8 cellular contexts compared by ENCODE assay signal in the genomic region with DNA sequence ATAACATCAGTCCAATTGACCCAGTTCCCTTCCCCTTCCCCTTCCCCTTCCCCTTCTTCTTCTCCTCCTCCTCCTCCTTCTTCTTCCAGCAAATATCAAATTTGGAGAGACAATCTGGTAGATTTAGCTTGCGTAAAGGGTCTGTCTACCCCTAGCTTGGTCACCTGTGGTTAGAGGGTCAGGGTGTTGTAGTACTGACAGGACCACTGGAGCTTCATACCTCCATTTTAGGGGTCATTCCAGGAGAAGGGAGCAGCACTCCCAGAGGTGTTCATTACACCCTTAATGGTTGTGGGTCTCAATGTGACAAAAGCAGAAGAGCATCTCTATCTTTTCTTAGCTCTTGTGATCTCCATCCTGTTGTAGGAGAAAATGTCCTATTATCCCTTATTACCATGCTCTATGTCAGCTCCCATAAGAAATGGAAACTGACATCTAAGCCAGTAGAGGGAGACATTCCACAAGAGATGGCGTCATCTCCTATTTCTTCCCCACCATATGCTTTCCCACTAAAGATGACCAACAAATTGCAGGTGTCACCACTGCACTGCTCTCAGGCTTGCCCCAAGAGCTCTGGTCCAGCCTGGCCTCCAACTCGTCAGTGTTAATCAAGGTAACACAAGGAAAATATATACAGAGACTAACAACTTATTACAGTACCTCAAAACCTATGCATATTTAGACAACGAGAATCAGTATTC. TPM values are rescaled to one million over a fixed set of nuclear protein-coding genes. Genes with fewer than 3 reads are reported as not detected.
DNase-seq lines count a peak whose midpoint lies in the region; ATAC-seq and TF ChIP-seq lines count a peak whose summit lies in the region.

No MANE protein-coding gene starts in this region.

- H3K27ac ChIP-seq in C4-2B (no peak overlapping the region), mammary epithelial cell (ENCODE audit: insufficient read depth, low read depth, low read length) (no peak overlapping the region), testis (no peak overlapping the region)
- no peak overlapping the region for H3K27ac ChIP-seq in CD8-positive, alpha-beta T cell (ENCODE audit: low read depth, low read length)

- H3K4me3 ChIP-seq in mammary epithelial cell (replicated peaks in 1 of 3; ENCODE audit: insufficient read depth in 1 of 3, low read depth in 2 of 3, low read length in 3 of 3) (no peak overlapping the region), mucosa of descending colon (no peak overlapping the region), testis (no peak overlapping the region)
- no peak overlapping the region for H3K4me3 ChIP-seq in CD8-positive, alpha-beta T cell (ENCODE audit: low read depth, low read length)

- H3K36me3 ChIP-seq in mammary epithelial cell (ENCODE audit: insufficient read depth, low read length) (no peaks in the 10 kb centered on the region), mucosa of descending colon (ENCODE audit: low read depth) (no peaks in the 10 kb centered on the region), testis (ENCODE audit: low read depth, missing control alignments) (no peaks in the 10 kb centered on the region)
- H3K36me3 ChIP-seq in CD8-positive, alpha-beta T cell (ENCODE audit: insufficient read depth, low read length) = no peaks in the 10 kb centered on the region

- POLR2A ChIA-PET in CD8-positive, alpha-beta T cell (lab: Charles Lee) = interaction anchor here (0.7 kb wide), 1 partner anchor 10 kb away, joined by 3 read pairs; no protein-coding TSS in a partner anchor

- no peak overlapping the region for H3K4me3 Mint-ChIP-seq in CD8-positive, alpha-beta T cell

- H3K9ac ChIP-seq in mammary epithelial cell (ENCODE audit: insufficient read depth, low read length) = no peak overlapping the region

- TF ChIP-seq CTCF in C4-2B (conservative IDR thresholded peaks at IDR 0.05) (peak; percentile 66), mammary epithelial cell (conservative IDR thresholded peaks at IDR 0.05 in 1 of 2, IDR thresholded peaks at IDR 0.05 in 1 of 2; ENCODE audit: extremely low read depth in 1 of 2, insufficient read depth in 1 of 2, low read depth in 1 of 2, low read length in 2 of 2) (peak; percentile 68 to 72), mucosa of descending colon (IDR thresholded peaks at IDR 0.05) (no peak), testis (IDR thresholded peaks at IDR 0.05) (peak in 1 of 3 experiments; percentile 10)
- TF ChIP-seq CTCF in CD8-positive, alpha-beta T cell (IDR thresholded peaks at IDR 0.05) = no peak

- H3K27me3 Mint-ChIP-seq in CD8-positive, alpha-beta T cell (ENCODE audit: low read depth) = peaks cover 3% of the 10 kb centered on the region

- H3K9me3 ChIP-seq in mammary epithelial cell (replicated peaks; ENCODE audit: insufficient read depth, low read length) = no peaks in the 10 kb centered on the region
- H3K9me3 ChIP-seq in mucosa of descending colon = no peaks in the 10 kb centered on the region
- no peaks in the 10 kb centered on the region for H3K9me3 ChIP-seq in CD8-positive, alpha-beta T cell (ENCODE audit: low read length)
- H3K9me3 ChIP-seq in testis = no peaks in the 10 kb centered on the region

- H4K20me1 ChIP-seq in mammary epithelial cell (ENCODE audit: insufficient read depth, low read length) = no peaks in the 10 kb centered on the region

- in situ Hi-C loops in mammary epithelial cell (cut with MboI; ENCODE audit: low sequenced_read_pairs in 2 of 2) = loop anchor here in 1 of 2 donors (5.0 kb wide), 1 partner anchor 58 kb away; no protein-coding TSS in a partner anchor

- H3K4me1 ChIP-seq in mammary epithelial cell (ENCODE audit: insufficient read depth, low read length) (peaks cover 23% of the 10 kb centered on the region), mucosa of descending colon (ENCODE audit: low read depth) (peaks cover 6% of the 10 kb centered on the region), testis (no peaks in the 10 kb centered on the region)
- no peaks in the 10 kb centered on the region for H3K4me1 ChIP-seq in CD8-positive, alpha-beta T cell (ENCODE audit: insufficient read depth, low read length)

- H3K79me2 ChIP-seq in mammary epithelial cell (ENCODE audit: insufficient read depth, low read length) = no peaks in the 10 kb centered on the region

- TF ChIP-seq POLR2A in testis (IDR thresholded peaks at IDR 0.05) = no peak

- DNase-seq in NAMALWA (ENCODE audit: low spot score) = peak; percentile 60
- DNase-seq in mammary epithelial cell = peak; percentile 63
- peak in 2 of 3 donors; percentile 32 to 48 for DNase-seq in mucosa of descending colon
- DNase-seq in CD8-positive, alpha-beta T cell = no peak
- DNase-seq in testis = no peak

- no TSS peak for BruUV-seq in mammary epithelial cell (replicated peaks; lab: Mats Ljungman, UMichigan)

- 58% methylated on average over 4 of the region's 4 CpGs for WGBS in mammary epithelial cell (ENCODE audit: low coverage, missing lambda C conversion rate)
- 70 to 77% methylated on average over 4 of the region's 4 CpGs for WGBS in testis, 2 donors

- no peaks in the 10 kb centered on the region for H3K36me3 Mint-ChIP-seq in CD8-positive, alpha-beta T cell

- no peak overlapping the region for H2AFZ ChIP-seq in mammary epithelial cell (ENCODE audit: low read depth, low read length)

- CTCF ChIA-PET in mammary epithelial cell (lab: Charles Lee; ENCODE audit: low non-redundant PET) = interaction anchor here (0.5 to 1.8 kb wide), 7 partner anchors 8 to 1990 kb away, joined by 3 to 32 read pairs (median 3); no protein-coding TSS in a partner anchor
- CTCF ChIA-PET in CD8-positive, alpha-beta T cell (lab: Charles Lee) = interaction anchor here (0.7 to 2.6 kb wide), 8 partner anchors 9 to 813 kb away, joined by 3 to 9 read pairs (median 4); a partner anchor contains a TSS

- dilution Hi-C loops in mammary epithelial cell (cut with HindIII; ENCODE audit: low sequenced_read_pairs) = no loop called here

- no peak overlapping the region for H3K27ac Mint-ChIP-seq in CD8-positive, alpha-beta T cell

- no peaks in the 10 kb centered on the region for H3K4me1 Mint-ChIP-seq in CD8-positive, alpha-beta T cell (ENCODE audit: low read depth)

- intact Hi-C loops in mammary epithelial cell (cut with micrococcal nuclease) (loop anchor here (1.0 to 10.0 kb wide), 5 partner anchors 59 to 1226 kb away; no protein-coding TSS in a partner anchor), mucosa of descending colon (cut with DNase I, micrococcal nuclease) (loop anchor here (2.0 to 10.0 kb wide), 2 partner anchors 60 to 66 kb away; no protein-coding TSS in a partner anchor), testis (cut with DNase I; ENCODE audit: low total_unique reads) (no loop called here)
- intact Hi-C loops in CD8-positive, alpha-beta T cell (cut with DNase I, micrococcal nuclease) = no loop called here

- H3K27me3 ChIP-seq in mammary epithelial cell (ENCODE audit: insufficient read depth, low read length) (no peaks in the 10 kb centered on the region), testis (no peaks in the 10 kb centered on the region)
- H3K27me3 ChIP-seq in CD8-positive, alpha-beta T cell (ENCODE audit: insufficient read depth, low read length) = no peaks in the 10 kb centered on the region

- H3K4me2 ChIP-seq in mammary epithelial cell (ENCODE audit: insufficient read depth, low read depth, low read length) = no peak overlapping the region

- peak; percentile 68 for ATAC-seq in GM18499 (IDR thresholded peaks at IDR 0.05; ENCODE audit: insufficient read depth, unreplicated experiment)
- ATAC-seq in HG02763 (IDR thresholded peaks at IDR 0.05; ENCODE audit: unreplicated experiment) = peak; percentile 87
- peak; percentile 94 for ATAC-seq in mucosa of descending colon
- ATAC-seq in CD8-positive, alpha-beta T cell = no peak

- H3K9me3 Mint-ChIP-seq in CD8-positive, alpha-beta T cell = no peaks in the 10 kb centered on the region

RNA-seq across cellular contexts. Expression of a gene that starts 3.5 kb away (rescaled TPM):
- total RNA-seq in mammary epithelial cell (not detected), mucosa of descending colon (1 to 10 TPM in 1 of 3 donors, under 1 TPM in 1, not detected in 1; 0.63 to 1.0 TPM), testis (under 1 TPM in 1 of 2 donors, not detected in 1; 0.93 TPM)
- polyA plus RNA-seq in mammary epithelial cell (not detected), testis (ENCODE audit: insufficient read depth, low read depth, low replicate concordance) (2.7 TPM)
- not detected for polyA minus RNA-seq in mammary epithelial cell
- not detected for total RNA-seq in CD8-positive, alpha-beta T cell

RNA-seq across cellular contexts. Expression of a gene that starts 9.1 kb away (rescaled TPM):
- 100 to 1,000 TPM; 112 to 124 TPM for total RNA-seq in mammary epithelial cell
- polyA plus RNA-seq in mammary epithelial cell = 94.5 TPM
- 93.4 TPM for polyA minus RNA-seq in mammary epithelial cell
- total RNA-seq in mucosa of descending colon = 10 to 100 TPM; 58.1 to 69.4 (median 63.1) TPM
- 10 to 100 TPM; 55.1 TPM for total RNA-seq in CD8-positive, alpha-beta T cell
- total RNA-seq in testis = 10 to 100 TPM; 35.3 to 46.3 TPM
- polyA plus RNA-seq in testis (ENCODE audit: insufficient read depth, low read depth, low replicate concordance) = 45.8 TPM

RNA-seq across cellular contexts. Expression of a gene that starts 31.3 kb away (rescaled TPM):
- total RNA-seq in mammary epithelial cell = not detected
- polyA plus RNA-seq in mammary epithelial cell = not detected
- not detected for polyA minus RNA-seq in mammary epithelial cell
- total RNA-seq in mucosa of descending colon = under 1 TPM in 1 of 3 donors, not detected in 2; 0.84 TPM
- total RNA-seq in CD8-positive, alpha-beta T cell = not detected
- total RNA-seq in testis = 1 to 10 TPM; 1.1 to 1.4 TPM
- 9.1 TPM for polyA plus RNA-seq in testis (ENCODE audit: insufficient read depth, low read depth, low replicate concordance)

RNA-seq across cellular contexts. Expression of a gene that starts 53.2 kb away (rescaled TPM):
- under 1 TPM in 1 of 2 donors, not detected in 1; 0.66 TPM for total RNA-seq in mammary epithelial cell
- 0.08 TPM for polyA plus RNA-seq in mammary epithelial cell
- not detected for polyA minus RNA-seq in mammary epithelial cell
- under 1 TPM in 1 of 3 donors, not detected in 2; 0.69 TPM for total RNA-seq in mucosa of descending colon
- not detected for total RNA-seq in CD8-positive, alpha-beta T cell
- total RNA-seq in testis = 1 to 10 TPM in 1 of 2 donors, under 1 TPM in 1; 0.25 to 2.8 TPM
- polyA plus RNA-seq in testis (ENCODE audit: insufficient read depth, low read depth, low replicate concordance) = 5.1 TPM

Comparison
In these comparisons a context has a peak if more than half of its experiments do, and no peak if none do; other contexts are left out.
1. CTCF ChIP-seq: peak in C4-2B (single experiment) and mammary epithelial cell (2 of 2); none in mucosa of descending colon (single experiment) and CD8-positive, alpha-beta T cell (single experiment).
2. DNase-seq: peak in NAMALWA (single experiment), mammary epithelial cell (single experiment) and mucosa of descending colon (2 of 3); none in CD8-positive, alpha-beta T cell (0 of 7) and testis (single experiment).
3. intact Hi-C loops: an anchor here in mammary epithelial cell (1.0 to 10.0 kb wide) and mucosa of descending colon (2.0 to 10.0 kb wide); none called in CD8-positive, alpha-beta T cell and testis.